In genomic region chr2:64144057-64145013, GRCh38 we compare ENCODE assay signal across 8 cellular contexts. TPM values are rescaled to one million over a fixed set of nuclear protein-coding genes. Genes with fewer than 3 reads are reported as not detected.
DNase-seq lines count a peak whose midpoint lies in the region; ATAC-seq and TF ChIP-seq lines count a peak whose summit lies in the region.

Gene PELI1 (minus strand): TSS chr2:64144420. CDS start chr2:64108310, 36,110 bp downstream.

- H3K9me3 ChIP-seq in adrenal gland (replicated peaks in 1 of 3) = no peaks in the 10 kb centered on the region

- H3K4me3 ChIP-seq in adrenal gland = peak within 1 kb of the TSS; percentile 12 to 98 (median 87)

- ATAC-seq in HG02870 (IDR thresholded peaks at IDR 0.05; ENCODE audit: unreplicated experiment) = peak; percentile 80
- peak; percentile 99 for ATAC-seq in left cardiac atrium

- peaks cover 26% of the 10 kb centered on the region for H3K4me1 Mint-ChIP-seq in progenitor cell of endocrine pancreas (ENCODE audit: low read depth)

- TF ChIP-seq POLR2A in adrenal gland (IDR thresholded peaks at IDR 0.05) = peak; percentile 88 to 97

- peak within 1 kb of the TSS; percentile 86 to 98 (median 96) for H3K27ac ChIP-seq in adrenal gland

- peak; percentile 58 for TF ChIP-seq CTCF in GM13976 (IDR thresholded peaks at IDR 0.05; ENCODE audit: borderline replicate concordance, control extremely low read depth, extremely low read depth, insufficient read depth, missing control alignments)
- TF ChIP-seq CTCF in adrenal gland (IDR thresholded peaks at IDR 0.05) = peak in 3 of 6 experiments; percentile 12 to 20 (median 18)
- no peak for TF ChIP-seq CTCF in progenitor cell of endocrine pancreas (IDR thresholded peaks at IDR 0.05; ENCODE audit: unreplicated experiment)

- H3K4me1 ChIP-seq in adrenal gland (replicated peaks in 1 of 2) = peaks cover 0 to 25% of the 10 kb centered on the region in 2 donors

- peak within 1 kb of the TSS; percentile 95 for H3K27ac Mint-ChIP-seq in progenitor cell of endocrine pancreas

- H3K36me3 ChIP-seq in adrenal gland (replicated peaks in 1 of 2) = no peaks in the 10 kb centered on the region

- 4 to 13% (median 9%) methylated on average over 17 to 67 of the region's 68 CpGs for WGBS in adrenal gland, 4 donors

- H3K9me3 Mint-ChIP-seq in progenitor cell of endocrine pancreas (ENCODE audit: low read depth) = no peaks in the 10 kb centered on the region

- in situ Hi-C loops in GM13976 (cut with MboI; ENCODE audit: low sequenced_read_pairs, unreplicated experiment) = loop anchor here (5.0 kb wide), 1 partner anchor 87 kb away; no protein-coding TSS in a partner anchor

- H3K4me3 Mint-ChIP-seq in progenitor cell of endocrine pancreas (ENCODE audit: low read depth) = peak within 1 kb of the TSS; percentile 89

- no peaks in the 10 kb centered on the region for H3K27me3 ChIP-seq in adrenal gland

- peak; percentile 95 for DNase-seq in GM13976 (ENCODE audit: low spot score)
- peak; percentile 98 for DNase-seq in NCI-H146 (lab: John Stamatoyannopoulos, UW)
- DNase-seq in T-helper 1 cell = peak; percentile 88 to 97 (median 91)
- DNase-seq in adrenal gland = peak; percentile 95 to 98 (median 96)
- peak; percentile 97 for DNase-seq in left cardiac atrium
- peak; percentile 92 for DNase-seq in progenitor cell of endocrine pancreas (ENCODE audit: low spot score, unreplicated experiment)
- DNase-seq in ureter (ENCODE audit: low spot score) = peak; percentile 97

- intact Hi-C loops in adrenal gland (cut with DNase I) (no loop called here), left cardiac atrium (cut with DNase I) (loop anchor here in 1 of 2 donors (5.0 to 10.0 kb wide), 2 partner anchors 80 to 168 kb away; no protein-coding TSS in a partner anchor)

- no peaks in the 10 kb centered on the region for H3K27me3 Mint-ChIP-seq in progenitor cell of endocrine pancreas

- H3K36me3 Mint-ChIP-seq in progenitor cell of endocrine pancreas (ENCODE audit: insufficient read depth) = no peaks in the 10 kb centered on the region

RNA-seq across cellular contexts. Expression of gene PELI1, which starts in this region (rescaled TPM):
- total RNA-seq in adrenal gland (10 to 100 TPM in 7 of 8 donors, 1 to 10 TPM in 1; 6.5 to 32.9 (median 15.7) TPM), left cardiac atrium (10 to 100 TPM; 14.8 to 16.8 TPM), progenitor cell of endocrine pancreas (68.4 and 72.4 TPM in 2 replicates), ureter (39.4 TPM)
- polyA plus RNA-seq in adrenal gland = 1 to 10 TPM; 6.3 to 8.6 (median 6.6) TPM

Comparison
In these comparisons a context has a peak if more than half of its experiments do, and no peak if none do; other contexts are left out.
1. Peak in every context shown above with its lines: DNase-seq, ATAC-seq, H3K4me3 ChIP-seq and H3K27ac ChIP-seq.